In genomic region chr17:68794636-68795503, GRCh38 we compare ENCODE assay signal across 1 cellular context.
TF ChIP-seq lines count a peak whose summit lies in the region.

No MANE protein-coding gene starts in this region.

TF ChIP-seq in IMR-90, 13 proteins besides CTCF, POLR2A, EP300 and RAD21:
- TF ChIP-seq SMC3 (IDR thresholded peaks at IDR 0.05; ENCODE audit: low read depth, low read length) (0 out of 2 replicates have a peak, but pooled peaks have one; percentile 28), NFE2L2 (IDR thresholded peaks at IDR 0.05; ENCODE audit: low read depth, low read length) (no peak), MAFK (IDR thresholded peaks at IDR 0.05; ENCODE audit: low read depth, low read length) (no peak), RCOR1 (IDR thresholded peaks at IDR 0.05; ENCODE audit: insufficient replicate concordance, low read length) (no peak)
